Comparison of ENCODE assay signal across 8 cellular contexts in the genomic region with DNA sequence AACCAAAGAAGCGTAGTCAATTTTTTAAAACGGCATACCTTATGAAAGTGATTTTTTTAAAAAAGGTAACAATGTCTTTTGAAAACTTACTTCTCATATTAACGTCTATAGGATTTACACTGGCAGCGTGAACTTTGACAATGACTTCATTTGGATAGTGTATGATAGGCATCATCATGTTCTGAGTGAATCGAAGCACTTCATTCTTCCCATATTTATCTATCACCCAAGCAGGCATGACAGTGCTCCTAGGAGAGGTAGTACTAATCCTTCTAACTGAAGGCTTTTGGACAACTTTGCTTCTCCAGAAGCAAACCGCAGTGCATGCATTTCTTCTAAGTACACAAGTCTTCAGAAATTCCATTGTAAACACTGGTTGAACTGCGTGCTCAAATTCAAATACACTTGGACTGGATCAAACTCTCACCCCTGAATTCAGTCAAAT. TPM values are rescaled to one million over a fixed set of nuclear protein-coding genes. Genes with fewer than 3 reads are reported as not detected.
DNase-seq lines count a peak whose midpoint lies in the region; ATAC-seq and TF ChIP-seq lines count a peak whose summit lies in the region.

No MANE protein-coding gene starts in this region.

- H3K27me3 Mint-ChIP-seq in activated naive CD4-positive, alpha-beta T cell treated with anti-CD3 and anti-CD28 coated beads, Interleukin-2, amount 50 U/mL, for 24 hours, result no peaks in the 10 kb centered on the region

- H3K9me3 ChIP-seq in left lung (no peaks in the 10 kb centered on the region), thoracic aorta (no peaks in the 10 kb centered on the region)

- CTCF ChIA-PET in GM10248 (lab: Yijun Ruan, JAX), result interaction anchor here (1.3 to 1.7 kb wide), 2 partner anchors 15 to 20 kb away, joined by 4 to 5 read pairs; no protein-coding TSS in a partner anchor

- H3K4me1 ChIP-seq in left lung (peaks cover 0 to 23% of the 10 kb centered on the region in 2 donors), thoracic aorta (ENCODE audit: control insufficient read depth in 1 of 2, low read depth in 2 of 2) (peaks cover 0 to 16% of the 10 kb centered on the region in 2 donors)

- peaks cover 44% of the 10 kb centered on the region for H3K4me1 Mint-ChIP-seq in activated naive CD4-positive, alpha-beta T cell treated with anti-CD3 and anti-CD28 coated beads, Interleukin-2, amount 50 U/mL, for 24 hours

- intact Hi-C loops in left lung (cut with DNase I), result no loop called here

- H3K4me3 Mint-ChIP-seq in activated naive CD4-positive, alpha-beta T cell treated with anti-CD3 and anti-CD28 coated beads, Interleukin-2, amount 50 U/mL, for 24 hours, result peak overlapping the region; percentile 99

- H3K36me3 Mint-ChIP-seq in activated naive CD4-positive, alpha-beta T cell treated with anti-CD3 and anti-CD28 coated beads, Interleukin-2, amount 50 U/mL, for 24 hours, result peaks cover 2% of the 10 kb centered on the region

- H3K27ac ChIP-seq in left lung (peak overlapping the region; percentile 77 to 84), thoracic aorta (peak overlapping the region; percentile 59 to 74)

- no peaks in the 10 kb centered on the region for H3K9me3 Mint-ChIP-seq in activated naive CD4-positive, alpha-beta T cell treated with anti-CD3 and anti-CD28 coated beads, Interleukin-2, amount 50 U/mL, for 24 hours

- H3K27me3 ChIP-seq in left lung (no peaks in the 10 kb centered on the region), thoracic aorta (replicated peaks; ENCODE audit: insufficient read depth) (no peaks in the 10 kb centered on the region)

- no peak for DNase-seq in activated naive CD4-positive, alpha-beta T cell (lab: John Stamatoyannopoulos, UW)
- DNase-seq in astrocyte of the cerebellum (ENCODE audit: low read depth) (no peak), left lung (no peak), thoracic aorta (ENCODE audit: low spot score) (no peak), GM10248 (ENCODE audit: extremely low spot score) (no peak)

- POLR2A ChIA-PET in GM10248 (lab: Yijun Ruan, JAX), result no interaction called here

- H3K36me3 ChIP-seq in left lung (no peaks in the 10 kb centered on the region), thoracic aorta (no peaks in the 10 kb centered on the region)

- ATAC-seq in HG03565 (IDR thresholded peaks at IDR 0.05; ENCODE audit: unreplicated experiment) (peak; percentile 6), left lung (peak; percentile 39), thoracic aorta (ENCODE audit: insufficient number of reproducible peaks, low FRiP score, low read depth) (no peak), HG02798 (IDR thresholded peaks at IDR 0.05; ENCODE audit: poor library complexity, unreplicated experiment) (no peak)

- peak overlapping the region; percentile 100 for H3K27ac Mint-ChIP-seq in activated naive CD4-positive, alpha-beta T cell treated with anti-CD3 and anti-CD28 coated beads, Interleukin-2, amount 50 U/mL, for 24 hours

- H3K4me3 ChIP-seq in astrocyte of the cerebellum (ENCODE audit: low read depth, low read length), result peak overlapping the region; percentile 89
- peak overlapping the region; percentile 64 to 76 for H3K4me3 ChIP-seq in left lung
- peak overlapping the region; percentile 99 for H3K4me3 ChIP-seq in thoracic aorta

- TF ChIP-seq CTCF in astrocyte of the cerebellum (IDR thresholded peaks at IDR 0.05; ENCODE audit: low read depth, low read length, missing control alignments) (no peak), left lung (IDR thresholded peaks at IDR 0.05) (no peak), thoracic aorta (IDR thresholded peaks at IDR 0.05) (no peak), GM10248 (IDR thresholded peaks at IDR 0.05; ENCODE audit: control extremely low read depth, extremely low read depth, low read depth, missing control alignments) (no peak)

- in situ Hi-C loops in astrocyte of the cerebellum (cut with HindIII; ENCODE audit: low sequenced_read_pairs), result no loop called here

RNA-seq across cellular contexts. Expression of a gene that starts 0.6 kb away (rescaled TPM):
- total RNA-seq in left lung (1 to 10 TPM; 4.6 to 6.0 TPM), thoracic aorta (10 to 100 TPM in 1 of 2 donors, 1 to 10 TPM in 1; 1.3 to 10.7 TPM)

RNA-seq across cellular contexts. Expression of a gene that starts 0.7 kb away (rescaled TPM):
- 10 to 100 TPM in 1 of 2 donors, 1 to 10 TPM in 1; 9.7 to 10.9 TPM for total RNA-seq in left lung
- 1 to 10 TPM; 8.7 to 9.5 TPM for total RNA-seq in thoracic aorta

Comparison
In these comparisons a context has a peak if more than half of its experiments do, and no peak if none do; other contexts are left out.
1. ATAC-seq: peak in HG03565 (single experiment) and left lung (single experiment); none in thoracic aorta (single experiment) and HG02798 (single experiment).
2. Peak in every context shown above with its lines, with median percentiles within 50 percentile points of each other: H3K4me3 ChIP-seq.